Comparison of ENCODE assay signal across 7 cellular contexts in genomic region chr5:170833981-170834380, GRCh38. TPM values are rescaled to one million over a fixed set of nuclear protein-coding genes. Genes with fewer than 3 reads are reported as not detected.
"Had no signal": no experiment of that assay in that cellular context is flagged by ENCODE, and none has a peak within 500 bp of the region (broad histone marks: within the 10 kb centered on the region; RNA-seq: fewer than 3 reads in every experiment).

No MANE protein-coding gene starts in this region.

RNA-seq across cellular contexts. Expression of gene RANBP17, which starts 27.8 kb away (rescaled TPM):
- total RNA-seq: OCI-LY7 had no signal

RNA-seq across cellular contexts. Expression of gene GABRP, which starts 50.5 kb away (rescaled TPM):
- total RNA-seq: LHCN-M2, MCF 10A, NCI-H460, OCI-LY7, RPMI7951, SJCRH30, SK-MEL-5 had no signal
